Comparison of ENCODE assay signal across 1 cellular context in genomic region chr16:87271256-87271655, GRCh38.
A peak's percentile ranks its signal among the peaks of the same experiment; 100 is the strongest.
TF ChIP-seq lines count a peak whose summit lies in the region.

No MANE protein-coding gene starts in this region.

TF ChIP-seq in GM12878, 131 proteins besides CTCF, POLR2A, EP300 and RAD21:
- TF ChIP-seq HCFC1 (IDR thresholded peaks at IDR 0.05; ENCODE audit: low read length) (no peak), BRCA1 (IDR thresholded peaks at IDR 0.05; ENCODE audit: low read depth, low read length) (no peak), NR2C1 (IDR thresholded peaks at IDR 0.05) (no peak), ZBTB4 (CRISPR knock-in tag; IDR thresholded peaks at IDR 0.05) (no peak), BCLAF1 (IDR thresholded peaks at IDR 0.05) (no peak), KLF5 (IDR thresholded peaks at IDR 0.05; ENCODE audit: partially characterized antibody) (no peak), BCL11A (IDR thresholded peaks at IDR 0.05; ENCODE audit: low read depth, low read length) (no peak), PAX8 (IDR thresholded peaks at IDR 0.05) (no peak), SREBF2 (IDR thresholded peaks at IDR 0.05; ENCODE audit: low read length) (no peak), HDAC6 (IDR thresholded peaks at IDR 0.05; ENCODE audit: unreplicated experiment) (no peak), USF1 (IDR thresholded peaks at IDR 0.05; ENCODE audit: borderline replicate concordance, extremely low read length, insufficient read depth, low read depth, low read length) (no peak), ZNF592 (IDR thresholded peaks at IDR 0.05) (no peak), ETV6 (conservative IDR thresholded peaks at IDR 0.05 in 1 of 2, IDR thresholded peaks at IDR 0.05 in 1 of 2; ENCODE audit: borderline replicate concordance in 1 of 2, low read depth in 1 of 2) (no peak), SMAD1 (IDR thresholded peaks at IDR 0.05; ENCODE audit: low read depth, partially characterized antibody) (no peak), IRF5 (IDR thresholded peaks at IDR 0.05; ENCODE audit: borderline replicate concordance) (no peak), IKZF1 (conservative IDR thresholded peaks at IDR 0.05) (peak; percentile 10; the same call in 1 of the 2 replicates), MEF2B (IDR thresholded peaks at IDR 0.05; ENCODE audit: partially characterized antibody, poor library complexity, severe bottlenecking) (peak; percentile 78)
